10 cellular contexts compared by ENCODE assay signal in the genomic region with DNA sequence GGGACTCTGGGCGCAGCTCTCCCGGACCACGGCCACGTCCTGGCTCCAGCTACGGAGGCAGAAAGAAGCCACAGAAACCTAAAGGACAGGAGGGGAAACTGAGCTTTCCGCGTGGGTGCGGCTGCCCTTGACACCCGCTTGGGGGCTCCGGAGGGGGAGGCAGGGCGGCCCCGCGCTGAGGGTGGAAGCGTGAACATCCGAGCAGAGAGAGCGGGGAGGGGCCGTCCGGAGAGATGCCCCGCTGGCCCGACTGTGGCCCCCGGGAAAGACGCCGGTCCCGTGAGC.
A peak's percentile ranks its signal among the peaks of the same experiment; 100 is the strongest.
DNase-seq lines count a peak whose midpoint lies in the region; ATAC-seq lines count a peak whose summit lies in the region.
"Had no signal": no experiment of that assay in that cellular context is flagged by ENCODE, and none has a peak within 500 bp of the region (broad histone marks: within the 10 kb centered on the region; RNA-seq: fewer than 3 reads in every experiment).

No MANE protein-coding gene starts in this region.

- ATAC-seq in GM18520 (IDR thresholded peaks at IDR 0.05; ENCODE audit: unreplicated experiment) = no peak
- no peak for ATAC-seq in GM21423 (IDR thresholded peaks at IDR 0.05; ENCODE audit: unreplicated experiment)

- H3K9me3 Mint-ChIP-seq in activated naive CD8-positive, alpha-beta T cell treated with anti-CD3 and anti-CD28 coated beads for 36 hours = peaks cover 4% of the 10 kb centered on the region
- H3K9me3 Mint-ChIP-seq in stimulated activated naive CD8-positive, alpha-beta T cell treated with anti-CD3 and anti-CD28 coated beads, Interleukin-15, Interleukin-2, amounts not matched to agents 100 ng/mL and 50 ng/mL, for 24 hours = no peaks in the 10 kb centered on the region

- peaks cover 9% of the 10 kb centered on the region for H3K4me1 Mint-ChIP-seq in activated naive CD8-positive, alpha-beta T cell treated with anti-CD3 and anti-CD28 coated beads for 36 hours
- peaks cover 17% of the 10 kb centered on the region for H3K4me1 Mint-ChIP-seq in stimulated activated naive CD8-positive, alpha-beta T cell treated with anti-CD3 and anti-CD28 coated beads, Interleukin-15, Interleukin-2, amounts not matched to agents 100 ng/mL and 50 ng/mL, for 24 hours (ENCODE audit: low read depth)

- H3K4me1 ChIP-seq in iPS-20b (ENCODE audit: insufficient read depth, low read length) = peaks cover 7% of the 10 kb centered on the region; the same call in 1 of the 2 replicates

- no peaks in the 10 kb centered on the region for H3K9me3 ChIP-seq in iPS-20b (ENCODE audit: insufficient read depth, low read depth, low read length)

- peaks cover 35% of the 10 kb centered on the region for H3K27me3 Mint-ChIP-seq in activated naive CD8-positive, alpha-beta T cell treated with anti-CD3 and anti-CD28 coated beads for 36 hours
- H3K27me3 Mint-ChIP-seq in stimulated activated naive CD8-positive, alpha-beta T cell treated with anti-CD3 and anti-CD28 coated beads, Interleukin-15, Interleukin-2, amounts not matched to agents 100 ng/mL and 50 ng/mL, for 24 hours = peaks cover 28% of the 10 kb centered on the region

- H3K27ac Mint-ChIP-seq in activated naive CD8-positive, alpha-beta T cell treated with anti-CD3 and anti-CD28 coated beads for 36 hours = no peak overlapping the region
- no peak overlapping the region for H3K27ac Mint-ChIP-seq in stimulated activated naive CD8-positive, alpha-beta T cell treated with anti-CD3 and anti-CD28 coated beads, Interleukin-15, Interleukin-2, amounts not matched to agents 100 ng/mL and 50 ng/mL, for 24 hours

- peaks cover 46% of the 10 kb centered on the region for H3K27me3 ChIP-seq in iPS-20b (ENCODE audit: insufficient read depth, low read length)

- peaks cover 2% of the 10 kb centered on the region for H3K36me3 Mint-ChIP-seq in activated naive CD8-positive, alpha-beta T cell treated with anti-CD3 and anti-CD28 coated beads for 36 hours
- no peaks in the 10 kb centered on the region for H3K36me3 Mint-ChIP-seq in stimulated activated naive CD8-positive, alpha-beta T cell treated with anti-CD3 and anti-CD28 coated beads, Interleukin-15, Interleukin-2, amounts not matched to agents 100 ng/mL and 50 ng/mL, for 24 hours (ENCODE audit: low read depth)

- peak overlapping the region; percentile 91; the same call in 1 of the 2 replicates for H3K4me3 ChIP-seq in iPS-20b (ENCODE audit: low read length)

- no peak overlapping the region for H3K9ac ChIP-seq in iPS-20b (ENCODE audit: low read depth, low read length)

- H3K4me3 Mint-ChIP-seq in activated naive CD8-positive, alpha-beta T cell treated with anti-CD3 and anti-CD28 coated beads for 36 hours = peak overlapping the region; percentile 65
- peak overlapping the region; percentile 69 for H3K4me3 Mint-ChIP-seq in stimulated activated naive CD8-positive, alpha-beta T cell treated with anti-CD3 and anti-CD28 coated beads, Interleukin-15, Interleukin-2, amounts not matched to agents 100 ng/mL and 50 ng/mL, for 24 hours

- no peak overlapping the region for H3K27ac ChIP-seq in iPS-20b (ENCODE audit: low read length)
- H3K27ac ChIP-seq: 22Rv1 had no signal

- DNase-seq in DMS53 (lab: John Stamatoyannopoulos, UW) = peak; percentile 55
- no peak for DNase-seq in DMS53 treated with DMSO at 0.1 percent for 48 hours (lab: John Stamatoyannopoulos, UW; ENCODE audit: unreplicated experiment)
- DNase-seq in activated naive CD8-positive, alpha-beta T cell treated with anti-CD3 and anti-CD28 coated beads for 36 hours = no peak
- DNase-seq in globus pallidus (ENCODE audit: low spot score) = no peak
- DNase-seq: amniotic stem cell had no signal

- no peaks in the 10 kb centered on the region for H3K36me3 ChIP-seq in iPS-20b (ENCODE audit: insufficient read depth, low read depth, low read length)
